Comparison of ENCODE assay signal across 1 cellular context in the genomic region with DNA sequence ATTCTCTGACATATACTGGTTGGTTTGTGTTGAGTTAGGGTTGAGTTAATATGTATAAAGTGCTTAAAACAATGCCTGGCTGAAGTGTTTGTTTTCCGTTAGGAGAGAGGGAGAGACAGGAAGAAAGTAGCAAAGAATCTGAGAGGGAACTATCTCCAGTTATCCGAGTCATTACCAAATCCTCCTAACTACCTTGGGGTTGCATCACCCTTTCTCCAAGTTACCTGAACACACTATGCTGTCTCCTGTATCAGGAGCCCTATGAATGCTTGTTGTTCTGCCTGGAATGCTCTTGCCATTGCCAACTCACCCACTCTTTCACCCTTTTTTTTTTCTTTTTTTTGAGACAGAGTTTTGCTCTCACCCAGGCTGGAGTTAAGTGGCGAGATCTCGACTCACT.
TF ChIP-seq lines count a peak whose summit lies in the region.

No MANE protein-coding gene starts in this region.

TF ChIP-seq in WTC11, 78 proteins besides CTCF, POLR2A, EP300 and RAD21 (continued from another document):
- TF ChIP-seq EMX1 (CRISPR knock-in tag; IDR thresholded peaks at IDR 0.05) (no peak), SP1 (CRISPR knock-in tag; conservative IDR thresholded peaks at IDR 0.05) (no peak), ZNF121 (CRISPR knock-in tag; IDR thresholded peaks at IDR 0.05) (no peak), ATF1 (CRISPR knock-in tag; IDR thresholded peaks at IDR 0.05) (no peak), HMGA2 (CRISPR knock-in tag; IDR thresholded peaks at IDR 0.05) (no peak), GTF2I (CRISPR knock-in tag; conservative IDR thresholded peaks at IDR 0.05) (no peak)
- TF ChIP-seq, protein P1, sequence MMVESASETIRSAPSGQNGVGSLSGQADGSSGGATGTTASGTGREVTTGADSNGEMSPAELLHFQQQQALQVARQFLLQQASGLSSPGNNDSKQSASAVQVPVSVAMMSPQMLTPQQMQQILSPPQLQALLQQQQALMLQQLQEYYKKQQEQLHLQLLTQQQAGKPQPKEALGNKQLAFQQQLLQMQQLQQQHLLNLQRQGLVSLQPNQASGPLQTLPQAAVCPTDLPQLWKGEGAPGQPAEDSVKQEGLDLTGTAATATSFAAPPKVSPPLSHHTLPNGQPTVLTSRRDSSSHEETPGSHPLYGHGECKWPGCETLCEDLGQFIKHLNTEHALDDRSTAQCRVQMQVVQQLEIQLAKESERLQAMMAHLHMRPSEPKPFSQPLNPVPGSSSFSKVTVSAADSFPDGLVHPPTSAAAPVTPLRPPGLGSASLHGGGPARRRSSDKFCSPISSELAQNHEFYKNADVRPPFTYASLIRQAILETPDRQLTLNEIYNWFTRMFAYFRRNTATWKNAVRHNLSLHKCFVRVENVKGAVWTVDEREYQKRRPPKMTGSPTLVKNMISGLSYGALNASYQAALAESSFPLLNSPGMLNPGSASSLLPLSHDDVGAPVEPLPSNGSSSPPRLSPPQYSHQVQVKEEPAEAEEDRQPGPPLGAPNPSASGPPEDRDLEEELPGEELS (CRISPR knock-in tag; IDR thresholded peaks at IDR 0.05): no peak
- TF ChIP-seq, protein P2, sequence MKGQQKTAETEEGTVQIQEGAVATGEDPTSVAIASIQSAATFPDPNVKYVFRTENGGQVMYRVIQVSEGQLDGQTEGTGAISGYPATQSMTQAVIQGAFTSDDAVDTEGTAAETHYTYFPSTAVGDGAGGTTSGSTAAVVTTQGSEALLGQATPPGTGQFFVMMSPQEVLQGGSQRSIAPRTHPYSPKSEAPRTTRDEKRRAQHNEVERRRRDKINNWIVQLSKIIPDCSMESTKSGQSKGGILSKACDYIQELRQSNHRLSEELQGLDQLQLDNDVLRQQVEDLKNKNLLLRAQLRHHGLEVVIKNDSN (CRISPR knock-in tag; IDR thresholded peaks at IDR 0.05): no peak
- TF ChIP-seq, protein P3, sequence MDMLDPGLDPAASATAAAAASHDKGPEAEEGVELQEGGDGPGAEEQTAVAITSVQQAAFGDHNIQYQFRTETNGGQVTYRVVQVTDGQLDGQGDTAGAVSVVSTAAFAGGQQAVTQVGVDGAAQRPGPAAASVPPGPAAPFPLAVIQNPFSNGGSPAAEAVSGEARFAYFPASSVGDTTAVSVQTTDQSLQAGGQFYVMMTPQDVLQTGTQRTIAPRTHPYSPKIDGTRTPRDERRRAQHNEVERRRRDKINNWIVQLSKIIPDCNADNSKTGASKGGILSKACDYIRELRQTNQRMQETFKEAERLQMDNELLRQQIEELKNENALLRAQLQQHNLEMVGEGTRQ (CRISPR knock-in tag; IDR thresholded peaks at IDR 0.05): no peak
